Comparison of ENCODE assay signal across 8 cellular contexts in genomic region chr5:76601470-76601869, GRCh38. TPM values are rescaled to one million over a fixed set of nuclear protein-coding genes. Genes with fewer than 3 reads are reported as not detected.
A peak's percentile ranks its signal among the peaks of the same experiment; 100 is the strongest.
DNase-seq lines count a peak whose midpoint lies in the region; ATAC-seq and TF ChIP-seq lines count a peak whose summit lies in the region.

No MANE protein-coding gene starts in this region.

- DNase-seq in stimulated activated CD4-positive, alpha-beta T cell treated with anti-CD3 and anti-CD28 coated beads, Interleukin-2, amount 100 ng/mL, for 4 hours (ENCODE audit: low read depth) = peak; percentile 4
- DNase-seq in stimulated activated CD4-positive, alpha-beta T cell treated with anti-CD3 and anti-CD28 coated beads, Interleukin-1b, Interleukin-23, amount 100 ng/mL, for 48 hours = no peak
- DNase-seq in LoVo (ENCODE audit: low spot score) (peak; percentile 60), SW480 (ENCODE audit: low spot score) (peak; percentile 58), fibroblast of the aortic adventitia (ENCODE audit: low read depth) (peak; percentile 88), neural crest cell (ENCODE audit: low read depth, low spot score) (no peak)

- no peaks in the 10 kb centered on the region for H3K9me3 Mint-ChIP-seq in neural crest cell

- H3K4me3 ChIP-seq in fibroblast of the aortic adventitia (ENCODE audit: low read depth, low read length) = no peak overlapping the region

- no peak for ATAC-seq in GM18498 (IDR thresholded peaks at IDR 0.05; ENCODE audit: unreplicated experiment)
- no peak for ATAC-seq in GM21447 (IDR thresholded peaks at IDR 0.05; ENCODE audit: unreplicated experiment)

- peaks cover 2% of the 10 kb centered on the region for H3K36me3 Mint-ChIP-seq in neural crest cell (ENCODE audit: low read depth)

- H3K4me1 Mint-ChIP-seq in neural crest cell = no peaks in the 10 kb centered on the region

- no peak overlapping the region for H3K4me3 Mint-ChIP-seq in neural crest cell

- no peak overlapping the region for H3K27ac Mint-ChIP-seq in neural crest cell (ENCODE audit: unreplicated experiment)

- H3K27me3 Mint-ChIP-seq in neural crest cell (ENCODE audit: low read depth) = no peaks in the 10 kb centered on the region

- TF ChIP-seq CTCF in fibroblast of the aortic adventitia (IDR thresholded peaks at IDR 0.05; ENCODE audit: insufficient read depth, low read length) = peak; percentile 73
- peak; percentile 83 for TF ChIP-seq CTCF in neural crest cell (conservative IDR thresholded peaks at IDR 0.05)

RNA-seq across cellular contexts. Expression of gene F2RL2, which starts 21.7 kb away (rescaled TPM):
- total RNA-seq in fibroblast of the aortic adventitia (ENCODE audit: low replicate concordance) (9.8 and 18.6 TPM in 2 replicates), neural crest cell (not detected in 2 replicates)

Comparison
In these comparisons a context has a peak if more than half of its experiments do, and no peak if none do; other contexts are left out.
1. DNase-seq: peak in stimulated activated CD4-positive, alpha-beta T cell treated with anti-CD3 and anti-CD28 coated beads, Interleukin-2, amount 100 ng/mL, for 4 hours (single experiment), LoVo (single experiment), SW480 (single experiment) and fibroblast of the aortic adventitia (single experiment); none in stimulated activated CD4-positive, alpha-beta T cell treated with anti-CD3 and anti-CD28 coated beads, Interleukin-1b, Interleukin-23, amount 100 ng/mL, for 48 hours (single experiment) and neural crest cell (single experiment).
2. RNA of gene F2RL2, which starts 21.7 kb away (total RNA-seq): 9.8 to 18.6 TPM in fibroblast of the aortic adventitia; not detected in neural crest cell; every median in the first group is over 10 times any median in the second.